Comparison of ENCODE assay signal across 28 cellular contexts in the genomic region with DNA sequence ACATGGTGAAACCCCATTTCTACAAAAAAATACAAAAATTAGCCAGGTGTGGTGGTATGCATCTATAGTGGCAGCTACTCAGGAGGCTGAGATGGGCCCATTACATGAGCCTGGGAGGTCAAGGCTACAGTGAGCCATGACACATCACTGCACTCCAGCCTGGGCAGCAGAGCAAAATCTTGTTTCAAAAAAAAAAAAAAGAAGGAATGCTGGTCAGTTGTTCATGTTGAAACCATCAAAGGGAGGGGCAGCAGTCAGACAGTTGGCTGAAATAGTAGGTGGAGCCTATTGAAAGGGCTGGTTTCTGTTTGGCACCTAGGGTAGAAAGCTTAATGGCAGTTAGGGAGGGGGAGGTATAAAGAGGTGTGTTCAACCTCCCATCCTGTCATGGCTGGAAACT.
"Had no signal": no experiment of that assay in that cellular context is flagged by ENCODE, and none has a peak within 500 bp of the region (broad histone marks: within the 10 kb centered on the region; RNA-seq: fewer than 3 reads in every experiment).

No MANE protein-coding gene starts in this region.

- ATAC-seq: effector memory CD8-positive, alpha-beta T cell; foreskin keratinocyte; gastroesophageal sphincter; heart left ventricle; left cardiac atrium; left lung; naive thymus-derived CD8-positive, alpha-beta T cell; psoas muscle; right cardiac atrium; stimulated activated naive B cell treated with anti-CD40 and anti-IgM and Interleukin-4, amounts not matched to agents 10 μg/mL and 1 μg/mL and 100 μg/mL, for 72 hours; stimulated activated naive CD8-positive, alpha-beta T cell treated with anti-CD3 and anti-CD28 coated beads, Interleukin-15, amount 100 ng/mL, for 72 hours; upper lobe of right lung had no signal

- H3K4me1 ChIP-seq: foreskin keratinocyte, left lung, spleen, suprapubic skin, transverse colon, upper lobe of right lung, uterus had no signal

- H2AFZ ChIP-seq: hepatocyte had no signal

- H3K4me1 Mint-ChIP-seq: naive thymus-derived CD8-positive, alpha-beta T cell; stimulated activated naive B cell treated with anti-CD40 and anti-IgM and Interleukin-4, amounts not matched to agents 10 μg/mL and 1 μg/mL and 100 μg/mL, for 72 hours; stimulated activated naive CD8-positive, alpha-beta T cell treated with anti-CD3 and anti-CD28 coated beads, Interleukin-15, amount 100 ng/mL, for 72 hours had no signal

- H3K27ac Mint-ChIP-seq: effector memory CD8-positive, alpha-beta T cell; naive thymus-derived CD8-positive, alpha-beta T cell; stimulated activated naive B cell treated with anti-CD40 and anti-IgM and Interleukin-4, amounts not matched to agents 10 μg/mL and 1 μg/mL and 100 μg/mL, for 72 hours; stimulated activated naive CD8-positive, alpha-beta T cell treated with anti-CD3 and anti-CD28 coated beads, Interleukin-15, amount 100 ng/mL, for 72 hours had no signal

- H3K27ac ChIP-seq: foreskin keratinocyte, gastroesophageal sphincter, hepatocyte, left lung, ovary, psoas muscle, sigmoid colon, skin epidermis, spleen, suprapubic skin, transverse colon, upper lobe of right lung, uterus had no signal

- H3K36me3 Mint-ChIP-seq: naive thymus-derived CD8-positive, alpha-beta T cell; stimulated activated naive B cell treated with anti-CD40 and anti-IgM and Interleukin-4, amounts not matched to agents 10 μg/mL and 1 μg/mL and 100 μg/mL, for 72 hours had no signal

- H3K4me2 ChIP-seq: hepatocyte had no signal

- H3K4me3 ChIP-seq: gastroesophageal sphincter, heart left ventricle, hepatocyte, left lung, ovary, psoas muscle, sigmoid colon, skin epidermis, spleen, suprapubic skin, transverse colon, upper lobe of right lung, uterus had no signal

- H3K36me3 ChIP-seq: gastroesophageal sphincter, heart left ventricle, left lung, ovary, sigmoid colon, spleen, suprapubic skin, transverse colon, upper lobe of right lung, uterus had no signal

- H3K79me2 ChIP-seq: hepatocyte had no signal

- H3K4me3 Mint-ChIP-seq: effector memory CD8-positive, alpha-beta T cell; naive thymus-derived CD8-positive, alpha-beta T cell; nephron progenitor cell; stimulated activated naive B cell treated with anti-CD40 and anti-IgM and Interleukin-4, amounts not matched to agents 10 μg/mL and 1 μg/mL and 100 μg/mL, for 72 hours; stimulated activated naive CD8-positive, alpha-beta T cell treated with anti-CD3 and anti-CD28 coated beads, Interleukin-15, amount 100 ng/mL, for 72 hours had no signal

- H3K27me3 ChIP-seq: foreskin keratinocyte, gastroesophageal sphincter, heart left ventricle, hepatocyte, left lung, ovary, sigmoid colon, spleen, suprapubic skin, transverse colon, upper lobe of right lung, uterus had no signal

- H3K27me3 Mint-ChIP-seq: effector memory CD8-positive, alpha-beta T cell; stimulated activated naive B cell treated with anti-CD40 and anti-IgM and Interleukin-4, amounts not matched to agents 10 μg/mL and 1 μg/mL and 100 μg/mL, for 72 hours; stimulated activated naive CD8-positive, alpha-beta T cell treated with anti-CD3 and anti-CD28 coated beads, Interleukin-15, amount 100 ng/mL, for 72 hours had no signal

- H3K9me3 ChIP-seq: gastroesophageal sphincter, heart left ventricle, left lung, ovary, psoas muscle, suprapubic skin, transverse colon, upper lobe of right lung, uterus had no signal

- DNase-seq: cortex of kidney; effector memory CD8-positive, alpha-beta T cell; foreskin keratinocyte; heart left ventricle; left cardiac atrium; left lung; mesenchymal stem cell; midbrain; naive thymus-derived CD8-positive, alpha-beta T cell; nephron progenitor cell; nucleus accumbens; ovary; posterior cingulate gyrus; psoas muscle; right cardiac atrium; sigmoid colon; spleen; stimulated activated CD4-positive, alpha-beta T cell treated with anti-CD3 and anti-CD28 coated beads, Interleukin-15, amount 100 ng/mL, for 24 hours; stimulated activated CD4-positive, alpha-beta T cell treated with anti-CD3 and anti-CD28 coated beads, Interleukin-2, amount 100 ng/mL, for 48 hours; stimulated activated naive B cell treated with anti-CD40 and anti-IgM and Interleukin-4, amounts not matched to agents 10 μg/mL and 1 μg/mL and 100 μg/mL, for 72 hours; stimulated activated naive CD8-positive, alpha-beta T cell treated with anti-CD3 and anti-CD28 coated beads, Interleukin-15, amount 100 ng/mL, for 72 hours; transverse colon; upper lobe of right lung; uterus had no signal
